Comparison of ENCODE assay signal across 8 cellular contexts in the genomic region with DNA sequence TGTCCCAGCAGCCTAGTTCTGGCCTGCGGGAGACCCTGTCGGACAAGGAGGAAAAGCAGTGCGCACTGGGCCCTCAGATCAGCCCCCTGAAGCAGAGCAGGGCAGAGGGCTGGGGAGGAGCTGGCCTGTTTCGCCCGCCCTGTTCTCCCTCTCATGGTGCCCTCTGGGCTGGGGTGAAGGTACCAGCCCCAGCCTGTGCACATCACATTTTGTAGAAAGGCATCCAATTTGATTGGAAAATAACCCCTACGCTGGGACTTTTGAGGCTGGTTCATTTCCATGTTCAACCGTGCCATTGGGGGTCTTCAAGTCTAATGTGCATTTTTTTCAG. TPM values are rescaled to one million over a fixed set of nuclear protein-coding genes. Genes with fewer than 3 reads are reported as not detected.
DNase-seq lines count a peak whose midpoint lies in the region; ATAC-seq, FAIRE-seq and TF ChIP-seq lines count a peak whose summit lies in the region.

No MANE protein-coding gene starts in this region.

- H3K4me1 Mint-ChIP-seq in mesothelial cell of epicardium = peaks cover 29% of the 10 kb centered on the region

- peaks cover 20% of the 10 kb centered on the region; the same call in 2 of the 3 replicates for H3K36me3 ChIP-seq in K562 (ENCODE audit: control insufficient read depth, insufficient read depth, low read length)

- H3K4me1 ChIP-seq in K562 (replicated peaks in 1 of 2; ENCODE audit: control insufficient read depth in 2 of 2, insufficient read depth in 2 of 2, low read length in 2 of 2) = peaks cover 10 to 18% of the 10 kb centered on the region in 2 experiments; a peak in 4 of 5 replicates

- BruUV-seq in K562 (replicated peaks; lab: Mats Ljungman, UMichigan) = no TSS peak

- no peaks in the 10 kb centered on the region for H3K27me3 ChIP-seq in K562 (ENCODE audit: control insufficient read depth in 2 of 2, insufficient read depth in 2 of 2, low read length in 2 of 2)

- H3K36me3 Mint-ChIP-seq in mesothelial cell of epicardium = no peaks in the 10 kb centered on the region

- POLR2A ChIA-PET in AG04449 (lab: Yijun Ruan, JAX) (no interaction called here), K562 (lab: Yijun Ruan, JAX) (interaction anchor here (0.8 to 1.4 kb wide), 4 partner anchors 12 to 290 kb away, joined by 3 to 6 read pairs (median 4); no protein-coding TSS in a partner anchor)

- no peak for TF ChIP-seq CTCF in AG04449 (IDR thresholded peaks at IDR 0.05; ENCODE audit: insufficient read depth, low read length, missing control alignments)
- TF ChIP-seq CTCF in K562 (IDR thresholded peaks at IDR 0.05 in 2 of 3, conservative IDR thresholded peaks at IDR 0.05 in 1 of 3; ENCODE audit: insufficient read depth in 2 of 3, low read depth in 1 of 3, low read length in 3 of 3) = no peak
- TF ChIP-seq CTCF in mesothelial cell of epicardium (IDR thresholded peaks at IDR 0.05; ENCODE audit: unreplicated experiment) = no peak

- CTCF ChIA-PET in AG04449 (lab: Yijun Ruan, JAX) = no interaction called here
- CTCF ChIA-PET in K562 (lab: Yijun Ruan, JAX; ENCODE audit: low intra/inter-chr PET ratio) = no interaction called here

- no peaks in the 10 kb centered on the region for H3K9me3 Mint-ChIP-seq in mesothelial cell of epicardium

- DNase-seq in AG04449 (ENCODE audit: low read depth, low spot score) = no peak
- DNase-seq in K562 (ENCODE audit: extremely low read depth in 1 of 4, low spot score in 3 of 4) = no peak
- peak in 1 of 2 experiments; percentile 45 for DNase-seq in mesothelial cell of epicardium (ENCODE audit: low spot score in 2 of 2, unreplicated experiment in 2 of 2)
- DNase-seq in medulla oblongata (ENCODE audit: extremely low spot score) = no peak

- H3K79me2 ChIP-seq in K562 (ENCODE audit: control insufficient read depth, insufficient read depth, low read length) = peaks cover 46% of the 10 kb centered on the region

- peak overlapping the region; percentile 90 for H3K27ac Mint-ChIP-seq in mesothelial cell of epicardium

- TF ChIP-seq RAD21 in K562 (CRISPR knock-in tag; conservative IDR thresholded peaks at IDR 0.05 in 1 of 2, IDR thresholded peaks at IDR 0.05 in 1 of 2) = no peak

- H2AFZ ChIP-seq in K562 (ENCODE audit: low read depth, low read length) = peak overlapping the region; percentile 97

- H3K9me1 ChIP-seq in K562 (ENCODE audit: control insufficient read depth, insufficient read depth, low read length) = no peaks in the 10 kb centered on the region

- no peaks in the 10 kb centered on the region for H3K27me3 Mint-ChIP-seq in mesothelial cell of epicardium (ENCODE audit: low read depth)

- H3K9me3 ChIP-seq in K562 (replicated peaks; ENCODE audit: control insufficient read depth, insufficient read depth, low read depth, low read length) = no peaks in the 10 kb centered on the region

- in situ Hi-C loops in K562 (cut with MboI) = no loop called here

- no peak for FAIRE-seq in K562 (lab: Jason Lieb, UNC)

- H3K4me3 Mint-ChIP-seq in mesothelial cell of epicardium = peak overlapping the region; percentile 93

- peak overlapping the region; percentile 93 for H3K4me2 ChIP-seq in K562 (ENCODE audit: insufficient read depth, low read length)

- peaks cover 28% of the 10 kb centered on the region for H4K20me1 ChIP-seq in K562 (replicated peaks; ENCODE audit: control insufficient read depth, insufficient read depth, low read length)

- ATAC-seq in HG03520 (IDR thresholded peaks at IDR 0.05; ENCODE audit: unreplicated experiment) (peak; percentile 2), K562 (no peak), GM19035 (IDR thresholded peaks at IDR 0.05; ENCODE audit: unreplicated experiment) (no peak), GM18858 (IDR thresholded peaks at IDR 0.05; ENCODE audit: unreplicated experiment) (no peak), HG03460 (IDR thresholded peaks at IDR 0.05; ENCODE audit: unreplicated experiment) (no peak)

- peak overlapping the region; percentile 89 for H3K4me3 ChIP-seq in AG04449 (ENCODE audit: low read depth, low read length)
- peak overlapping the region; percentile 52 for H3K4me3 ChIP-seq in K562

- H3K27ac ChIP-seq in K562 (ENCODE audit: extremely low read depth, low read depth, low read length) = peak overlapping the region; percentile 84

- TF ChIP-seq POLR2A in K562 (conservative IDR thresholded peaks at IDR 0.05) = no peak

- peak overlapping the region; percentile 78 to 99 for H3K9ac ChIP-seq in K562 (ENCODE audit: insufficient read depth in 1 of 2, low read depth in 2 of 2, low read length in 2 of 2)

- 44% methylated on average over 6 of the region's 7 CpGs for WGBS in K562 (ENCODE audit: insufficient coverage, low coverage, missing lambda C conversion rate)

- TF ChIP-seq EP300 in K562 (IDR thresholded peaks at IDR 0.05; ENCODE audit: low read length) = no peak

- intact Hi-C loops in K562 (cut with micrococcal nuclease) = no loop called here

TF ChIP-seq in K562, 482 proteins besides CTCF, POLR2A, EP300 and RAD21:
- TF ChIP-seq KAT7 (CRISPR knock-in tag; IDR thresholded peaks at IDR 0.05; ENCODE audit: borderline replicate concordance) (0 out of 2 replicates have a peak, but pooled peaks have one; percentile 33), ZNF561 (CRISPR knock-in tag; conservative IDR thresholded peaks at IDR 0.05) (no peak), TAF1 (IDR thresholded peaks at IDR 0.05; ENCODE audit: control insufficient read depth, extremely low read depth, insufficient read depth, low read length, severe bottlenecking) (peak; percentile 23), ZBTB34 (CRISPR knock-in tag; IDR thresholded peaks at IDR 0.05) (no peak), TRIM24 (IDR thresholded peaks at IDR 0.05) (no peak), NR1H2 (CRISPR knock-in tag; IDR thresholded peaks at IDR 0.05) (0 out of 2 replicates have a peak, but pooled peaks have one; percentile 60), GTF2F1 (IDR thresholded peaks at IDR 0.05; ENCODE audit: low read depth, low read length) (no peak), MYNN (IDR thresholded peaks at IDR 0.05) (0 out of 2 replicates have a peak, but pooled peaks have one; percentile 1), MYNN (CRISPR knock-in tag; IDR thresholded peaks at IDR 0.05) (no peak), ZNF12 (CRISPR knock-in tag; IDR thresholded peaks at IDR 0.05) (0 out of 2 replicates have a peak, but pooled peaks have one; percentile 1), TBL1XR1 (IDR thresholded peaks at IDR 0.05; ENCODE audit: low read length in 2 of 2) (0 out of 4 replicates have a peak, but pooled peaks of 1 of the 2 experiments have one; percentile 7), FOXP4 (CRISPR knock-in tag; IDR thresholded peaks at IDR 0.05; ENCODE audit: borderline replicate concordance) (0 out of 2 replicates have a peak, but pooled peaks have one; percentile 7)

RNA-seq across cellular contexts. Expression of gene NAP1L4, which starts 0.8 kb away (rescaled TPM):
- total RNA-seq in K562 (2011; cell fraction: chromatin; rRNA removed; ENCODE audit: low replicate concordance) = 200 and 559 TPM in 2 replicates
- total RNA-seq in K562 (2011; cell fraction: nucleolus; rRNA removed) = 89.9 and 105 TPM in 2 replicates
- total RNA-seq in K562 (2011; cell fraction: nucleoplasm; rRNA removed) = 185 and 193 TPM in 2 replicates
- total RNA-seq in K562 (2014; rRNA removed) (217 and 237 TPM in 2 replicates), K562 (2014; rRNA removed; fragmentation: Illumina TruSeq; extraction: Trizol) (179 and 210 TPM in 2 replicates), K562 (2015; rRNA removed; fragmentation: Illumina TruSeq; extraction: Trizol) (145 and 153 TPM in 2 replicates), K562 (2021) (167 and 180 TPM in 2 replicates), mesothelial cell of epicardium (155 to 171 TPM (median 163 TPM) in 3 replicates)
- polyA plus RNA-seq in K562 (2011; rRNA removed) (145 and 176 TPM in 2 replicates), K562 (2014; fragmentation: Illumina TruSeq; extraction: Trizol) (154 and 184 TPM in 2 replicates), K562 (2014; fragmentation: Nextera tagmentation; extraction: Ambion mirVana) (10 to 100 TPM; 34.1 to 50.7 TPM), K562 (2014; rRNA removed) (221 and 244 TPM in 2 replicates)
- 72.7 and 90.0 TPM in 2 replicates for polyA plus RNA-seq in K562 (2011; cell fraction: cytosol; rRNA removed)
- polyA plus RNA-seq in K562 (2011; cell fraction: nucleus; rRNA removed) = 166 and 223 TPM in 2 replicates
- polyA plus RNA-seq in K562 (2012) = 103 and 135 TPM in 2 replicates
- polyA minus RNA-seq in K562 (2011; rRNA and poly(A)+ RNA removed) = 207 and 232 TPM in 2 replicates
- 66.1 and 67.2 TPM in 2 replicates for polyA minus RNA-seq in K562 (2011; cell fraction: cytosol; rRNA and poly(A)+ RNA removed)
- polyA minus RNA-seq in K562 (2011; cell fraction: nucleus; rRNA and poly(A)+ RNA removed) = 76.3 and 166 TPM in 2 replicates
